Comparison of ENCODE assay signal across 9 cellular contexts in genomic region chr19:42066075-42066754, GRCh38. TPM values are rescaled to one million over a fixed set of nuclear protein-coding genes. Genes with fewer than 3 reads are reported as not detected.
DNase-seq lines count a peak whose midpoint lies in the region; TF ChIP-seq lines count a peak whose summit lies in the region.
"Had no signal": no experiment of that assay in that cellular context is flagged by ENCODE, and none has a peak within 500 bp of the region (broad histone marks: within the 10 kb centered on the region; RNA-seq: fewer than 3 reads in every experiment).

No MANE protein-coding gene starts in this region.

- no peak overlapping the region for H3K4me3 Mint-ChIP-seq in type B pancreatic cell

- H3K4me2 ChIP-seq in SK-N-SH = no peak overlapping the region

- H3K9me3 Mint-ChIP-seq in type B pancreatic cell = no peaks in the 10 kb centered on the region

- no peak overlapping the region for H2AFZ ChIP-seq in SK-N-SH (ENCODE audit: low read depth)

- H3K9me2 ChIP-seq in SK-N-SH = no peaks in the 10 kb centered on the region

- no peaks in the 10 kb centered on the region for H4K20me1 ChIP-seq in SK-N-SH (ENCODE audit: insufficient read depth)

- no peak overlapping the region for H3K9ac ChIP-seq in SK-N-SH

- WGBS in SK-N-SH (ENCODE audit: low lambda C conversion rate) = 33% methylated on average over 8 of the region's 9 CpGs

- TF ChIP-seq RAD21 in SK-N-SH (IDR thresholded peaks at IDR 0.05; ENCODE audit: low read length) = no peak

- H3K4me1 ChIP-seq in SK-N-SH (ENCODE audit: control insufficient read depth in 1 of 2, insufficient read depth in 2 of 2, low read depth in 1 of 2, low read length in 1 of 2) = peaks cover 0 to 35% of the 10 kb centered on the region in 2 experiments; a peak in 2 of 4 replicates

- H3K27me3 Mint-ChIP-seq in type B pancreatic cell = peaks cover 22% of the 10 kb centered on the region

- H3F3A ChIP-seq in SK-N-SH (replicated peaks; ENCODE audit: insufficient read depth) = no peaks in the 10 kb centered on the region

- TF ChIP-seq EP300 in SK-N-SH (IDR thresholded peaks at IDR 0.05; ENCODE audit: borderline replicate concordance in 1 of 2, low read depth in 1 of 2, low read length in 1 of 2) = no peak

- DNase-seq in D341Med (ENCODE audit: low spot score) (peak; percentile 67), HT-29 (ENCODE audit: low spot score) (peak; percentile 76), SK-N-SH (peak; percentile 97), iris pigment epithelial cell (ENCODE audit: low read depth) (peak; percentile 24), GM19240 (ENCODE audit: insufficient read length, low spot score) (no peak), KG1 (lab: John Stamatoyannopoulos, UW) (no peak), type B pancreatic cell (ENCODE audit: extremely low spot score, unreplicated experiment) (no peak)
- DNase-seq in stimulated activated naive CD4-positive, alpha-beta T cell treated with Interleukin-2 at 50 U/mL for 16 hours (lab: John Stamatoyannopoulos, UW) = no peak

- POLR2A ChIA-PET in SK-N-SH (lab: Yijun Ruan, JAX) = no interaction called here

- H3K27me3 ChIP-seq in SK-N-SH (ENCODE audit: insufficient read depth) = peaks cover 16% of the 10 kb centered on the region
- H3K27me3 ChIP-seq: cardiac muscle cell had no signal

- H3K36me3 ChIP-seq in SK-N-SH (replicated peaks in 1 of 2; ENCODE audit: control insufficient read depth in 1 of 2, insufficient read depth in 2 of 2, low read length in 1 of 2) = no peaks in the 10 kb centered on the region
- H3K36me3 ChIP-seq: cardiac muscle cell had no signal

- H3K79me2 ChIP-seq in SK-N-SH (ENCODE audit: insufficient read depth) = no peaks in the 10 kb centered on the region

- H3K4me1 Mint-ChIP-seq in type B pancreatic cell (ENCODE audit: unreplicated experiment) = no peaks in the 10 kb centered on the region

- no peaks in the 10 kb centered on the region for H3K36me3 Mint-ChIP-seq in type B pancreatic cell

- no peak overlapping the region for H3K27ac Mint-ChIP-seq in type B pancreatic cell

- TF ChIP-seq CTCF in SK-N-SH (IDR thresholded peaks at IDR 0.05) (no peak), type B pancreatic cell (conservative IDR thresholded peaks at IDR 0.05) (no peak)

- H3K27ac ChIP-seq in SK-N-SH (ENCODE audit: low read depth in 2 of 2, low read length in 1 of 2) = peak overlapping the region in 1 of 2 experiments; percentile 67; a peak in 2 of 4 replicates
- H3K27ac ChIP-seq: cardiac muscle cell had no signal

- CTCF ChIA-PET in SK-N-SH (lab: Yijun Ruan, JAX) = interaction anchor here (1.1 to 2.2 kb wide), 2 partner anchors 26 to 32 kb away, joined by 3 to 7 read pairs; no protein-coding TSS in a partner anchor

- H3K9me3 ChIP-seq in SK-N-SH = no peaks in the 10 kb centered on the region

- H3K4me3 ChIP-seq in SK-N-SH (ENCODE audit: low read depth in 2 of 2, low read length in 1 of 2) = no peak overlapping the region
- H3K4me3 ChIP-seq: cardiac muscle cell had no signal

TF ChIP-seq in SK-N-SH, 30 proteins besides CTCF, POLR2A, EP300 and RAD21:
- TF ChIP-seq SIN3A (IDR thresholded peaks at IDR 0.05; ENCODE audit: borderline replicate concordance, low read depth, low read length) (no peak), RCOR1 (IDR thresholded peaks at IDR 0.05; ENCODE audit: low read length) (peak; percentile 51; the same call in 1 of the 2 replicates), REST (IDR thresholded peaks at IDR 0.05; ENCODE audit: low read depth, low read length) (no peak), TAF1 (IDR thresholded peaks at IDR 0.05; ENCODE audit: borderline replicate concordance, low read depth, low read length) (no peak), SMC3 (IDR thresholded peaks at IDR 0.05; ENCODE audit: low read depth, low read length) (no peak), GABPA (IDR thresholded peaks at IDR 0.05; ENCODE audit: low read depth) (no peak), EZH2phosphoT487 (IDR thresholded peaks at IDR 0.05; ENCODE audit: borderline replicate concordance, low read depth) (no peak), FOXM1 (IDR thresholded peaks at IDR 0.05; ENCODE audit: low read depth) (no peak), TCF12 (IDR thresholded peaks at IDR 0.05) (no peak), MEF2A (IDR thresholded peaks at IDR 0.05; ENCODE audit: borderline replicate concordance, low read depth) (no peak), MXI1 (IDR thresholded peaks at IDR 0.05; ENCODE audit: low read depth, low read length) (peak; percentile 48; the same call in 1 of the 2 replicates), RFX5 (IDR thresholded peaks at IDR 0.05; ENCODE audit: low read length) (peak; percentile 98), ELF1 (IDR thresholded peaks at IDR 0.05) (no peak), USF2 (IDR thresholded peaks at IDR 0.05; ENCODE audit: borderline replicate concordance, low read depth, low read length) (no peak), JUND (IDR thresholded peaks at IDR 0.05) (no peak)

RNA-seq across cellular contexts. Expression of gene GRIK5, which starts 3.8 kb away (rescaled TPM):
- 0.21 TPM in 1 of 2 replicates, not detected in the other for total RNA-seq in HT-29 (2014; rRNA removed; shearing (Covaris generic))
- polyA plus RNA-seq in SK-N-SH (2012; rRNA removed) = 0.71 and 2.4 TPM in 2 replicates
- polyA plus RNA-seq in SK-N-SH (2012; cell fraction: cytosol; rRNA removed) = 0.85 and 1.7 TPM in 2 replicates
- 3.7 and 4.4 TPM in 2 replicates for polyA plus RNA-seq in SK-N-SH (2012; cell fraction: nucleus; rRNA removed)
- 1.8 and 5.8 TPM in 2 replicates for total RNA-seq in type B pancreatic cell (ENCODE audit: low replicate concordance)

RNA-seq across cellular contexts. Expression of gene ZNF574, which starts 9.8 kb away (rescaled TPM):
- 44.5 and 48.5 TPM in 2 replicates for total RNA-seq in HT-29 (2014; rRNA removed; shearing (Covaris generic))
- polyA plus RNA-seq in SK-N-SH (2012; rRNA removed) = 6.9 and 8.5 TPM in 2 replicates
- polyA plus RNA-seq in SK-N-SH (2012; cell fraction: cytosol; rRNA removed) = 2.4 and 4.9 TPM in 2 replicates
- polyA plus RNA-seq in SK-N-SH (2012; cell fraction: nucleus; rRNA removed) = 6.9 and 7.4 TPM in 2 replicates
- 20.1 and 20.5 TPM in 2 replicates for total RNA-seq in type B pancreatic cell (ENCODE audit: low replicate concordance)

Comparison
In these comparisons a context has a peak if more than half of its experiments do, and no peak if none do; other contexts are left out.
1. DNase-seq: peak in D341Med (single experiment), HT-29 (single experiment), SK-N-SH (single experiment) and iris pigment epithelial cell (single experiment); none in stimulated activated naive CD4-positive, alpha-beta T cell treated with Interleukin-2 at 50 U/mL for 16 hours (single experiment), GM19240 (single experiment), KG1 (single experiment) and type B pancreatic cell (single experiment).